ENCODE assay signal across 1 cellular context in the genomic region with DNA sequence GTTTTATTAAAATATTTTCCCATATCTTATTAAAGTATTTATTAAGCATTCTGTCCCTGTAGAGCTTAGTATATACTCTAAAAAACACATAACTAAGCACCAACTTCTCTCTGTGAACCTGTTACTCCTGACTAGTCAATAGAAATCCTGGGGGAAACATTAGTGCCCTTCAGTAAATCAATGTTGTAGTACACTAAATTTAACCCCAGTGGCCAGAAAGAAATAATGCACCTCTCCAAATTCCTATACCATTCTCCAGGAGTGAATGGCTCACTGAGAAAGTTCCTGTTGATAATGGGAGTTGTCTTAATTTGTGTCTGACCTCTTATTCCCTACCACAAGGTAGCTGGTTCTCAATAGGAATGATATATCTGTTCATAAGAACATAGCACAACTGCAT.
TF ChIP-seq lines count a peak whose summit lies in the region.

No MANE protein-coding gene starts in this region.

TF ChIP-seq in SK-N-SH, 30 proteins besides CTCF, POLR2A, EP300 and RAD21 (continued from another document):
- TF ChIP-seq REST (IDR thresholded peaks at IDR 0.05; ENCODE audit: low read depth, low read length), result no peak
- TF ChIP-seq, protein P1, sequence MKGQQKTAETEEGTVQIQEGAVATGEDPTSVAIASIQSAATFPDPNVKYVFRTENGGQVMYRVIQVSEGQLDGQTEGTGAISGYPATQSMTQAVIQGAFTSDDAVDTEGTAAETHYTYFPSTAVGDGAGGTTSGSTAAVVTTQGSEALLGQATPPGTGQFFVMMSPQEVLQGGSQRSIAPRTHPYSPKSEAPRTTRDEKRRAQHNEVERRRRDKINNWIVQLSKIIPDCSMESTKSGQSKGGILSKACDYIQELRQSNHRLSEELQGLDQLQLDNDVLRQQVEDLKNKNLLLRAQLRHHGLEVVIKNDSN (IDR thresholded peaks at IDR 0.05; ENCODE audit: borderline replicate concordance, low read depth), result no peak
- TF ChIP-seq, protein P2, sequence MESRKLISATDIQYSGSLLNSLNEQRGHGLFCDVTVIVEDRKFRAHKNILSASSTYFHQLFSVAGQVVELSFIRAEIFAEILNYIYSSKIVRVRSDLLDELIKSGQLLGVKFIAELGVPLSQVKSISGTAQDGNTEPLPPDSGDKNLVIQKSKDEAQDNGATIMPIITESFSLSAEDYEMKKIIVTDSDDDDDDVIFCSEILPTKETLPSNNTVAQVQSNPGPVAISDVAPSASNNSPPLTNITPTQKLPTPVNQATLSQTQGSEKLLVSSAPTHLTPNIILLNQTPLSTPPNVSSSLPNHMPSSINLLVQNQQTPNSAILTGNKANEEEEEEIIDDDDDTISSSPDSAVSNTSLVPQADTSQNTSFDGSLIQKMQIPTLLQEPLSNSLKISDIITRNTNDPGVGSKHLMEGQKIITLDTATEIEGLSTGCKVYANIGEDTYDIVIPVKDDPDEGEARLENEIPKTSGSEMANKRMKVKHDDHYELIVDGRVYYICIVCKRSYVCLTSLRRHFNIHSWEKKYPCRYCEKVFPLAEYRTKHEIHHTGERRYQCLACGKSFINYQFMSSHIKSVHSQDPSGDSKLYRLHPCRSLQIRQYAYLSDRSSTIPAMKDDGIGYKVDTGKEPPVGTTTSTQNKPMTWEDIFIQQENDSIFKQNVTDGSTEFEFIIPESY (IDR thresholded peaks at IDR 0.05; ENCODE audit: borderline replicate concordance, low read depth), result no peak
- TF ChIP-seq MXI1 (IDR thresholded peaks at IDR 0.05; ENCODE audit: low read depth, low read length), result no peak
- TF ChIP-seq MAX (IDR thresholded peaks at IDR 0.05; ENCODE audit: low read depth), result no peak
- no peak for TF ChIP-seq FOSL2 (IDR thresholded peaks at IDR 0.05; ENCODE audit: borderline replicate concordance, low read depth)
- TF ChIP-seq NRF1 (IDR thresholded peaks at IDR 0.05; ENCODE audit: low read depth, low read length), result no peak
- no peak for TF ChIP-seq SMC3 (IDR thresholded peaks at IDR 0.05; ENCODE audit: low read depth, low read length)
- no peak for TF ChIP-seq TEAD4 (IDR thresholded peaks at IDR 0.05; ENCODE audit: borderline replicate concordance, insufficient read depth)
- TF ChIP-seq JUND (IDR thresholded peaks at IDR 0.05), result no peak
- TF ChIP-seq RCOR1 (IDR thresholded peaks at IDR 0.05; ENCODE audit: low read length), result no peak
- no peak for TF ChIP-seq FOXM1 (IDR thresholded peaks at IDR 0.05; ENCODE audit: low read depth)
- no peak for TF ChIP-seq TCF12 (IDR thresholded peaks at IDR 0.05)
- TF ChIP-seq RXRA (IDR thresholded peaks at IDR 0.05; ENCODE audit: borderline replicate concordance, low read depth), result no peak
- TF ChIP-seq TAF1 (IDR thresholded peaks at IDR 0.05; ENCODE audit: borderline replicate concordance, low read depth, low read length), result no peak
- TF ChIP-seq GABPA (IDR thresholded peaks at IDR 0.05; ENCODE audit: low read depth), result no peak
